ENCODE assay signal across 10 cellular contexts in genomic region chr18:12597775-12598174, GRCh38.
A peak's percentile ranks its signal among the peaks of the same experiment; 100 is the strongest.
DNase-seq lines count a peak whose midpoint lies in the region; ATAC-seq and TF ChIP-seq lines count a peak whose summit lies in the region.
"Had no signal": no experiment of that assay in that cellular context is flagged by ENCODE, and none has a peak within 500 bp of the region (broad histone marks: within the 10 kb centered on the region; RNA-seq: fewer than 3 reads in every experiment).

No MANE protein-coding gene starts in this region.

- no peak overlapping the region for H3K56ac ChIP-seq in H9 (ENCODE audit: insufficient read length, low read depth, low read length)

- no peak overlapping the region for H3K4me3 ChIP-seq in esophagus squamous epithelium
- no peak overlapping the region for H3K4me3 ChIP-seq in HAP-1
- H3K4me3 ChIP-seq: esophagus muscularis mucosa had no signal

- peaks cover 2% of the 10 kb centered on the region for H3K79me1 ChIP-seq in H9 (ENCODE audit: insufficient read depth, low read depth, low read length, poor library complexity, severe bottlenecking)

- no peak overlapping the region for H2BK15ac ChIP-seq in H9 (ENCODE audit: low read depth, low read length)

- no peaks in the 10 kb centered on the region for H3K27me3 ChIP-seq in H9 (ENCODE audit: insufficient read depth, low read length)
- H3K27me3 ChIP-seq in esophagus squamous epithelium: no peaks in the 10 kb centered on the region
- no peaks in the 10 kb centered on the region for H3K27me3 ChIP-seq in HAP-1 (ENCODE audit: low read depth)
- H3K27me3 ChIP-seq: esophagus muscularis mucosa had no signal

- no peak overlapping the region for H4K91ac ChIP-seq in H9 (ENCODE audit: insufficient read length, low read depth, low read length)

- no peak overlapping the region for H2AFZ ChIP-seq in H9 (ENCODE audit: low read length)

- no peaks in the 10 kb centered on the region for H3K23me2 ChIP-seq in H9 (ENCODE audit: insufficient read length, low read depth, low read length, poor library complexity, severe bottlenecking)

- no peak for TF ChIP-seq POLR2A in esophagus squamous epithelium (IDR thresholded peaks at IDR 0.05)

- H2BK120ac ChIP-seq in H9 (ENCODE audit: low read depth, low read length, poor library complexity, severe bottlenecking): no peak overlapping the region

- no peak for TF ChIP-seq CTCF in H9 (conservative IDR thresholded peaks at IDR 0.05)
- TF ChIP-seq CTCF in esophagus squamous epithelium (IDR thresholded peaks at IDR 0.05): no peak

- no peak overlapping the region for H3K23ac ChIP-seq in H9 (ENCODE audit: insufficient read length, low read depth, low read length)

- no peak overlapping the region for H2BK5ac ChIP-seq in H9 (ENCODE audit: insufficient read length, low read length)

- H3K18ac ChIP-seq in H9 (ENCODE audit: insufficient read length, low read depth, low read length): no peak overlapping the region

- H3K9me3 Mint-ChIP-seq in H9: no peaks in the 10 kb centered on the region

- intact Hi-C loops in esophagus squamous epithelium (cut with DNase I): no loop called here

- no peak overlapping the region for H2BK12ac ChIP-seq in H9 (ENCODE audit: insufficient read length, low read depth, low read length)

- H3K36me3 ChIP-seq in esophagus squamous epithelium: no peaks in the 10 kb centered on the region
- no peaks in the 10 kb centered on the region for H3K36me3 ChIP-seq in HAP-1 (replicated peaks)
- H3K36me3 ChIP-seq: esophagus muscularis mucosa had no signal

- H3K9ac ChIP-seq in H9 (ENCODE audit: extremely low read depth, insufficient read length, low read length): peak overlapping the region; percentile 11

- H3K4me1 ChIP-seq in H9 (ENCODE audit: insufficient read depth, low read length): no peaks in the 10 kb centered on the region; the same call in 1 of the 2 replicates
- peaks cover 0 to 6% (median 0%) of the 10 kb centered on the region in 3 donors for H3K4me1 ChIP-seq in esophagus squamous epithelium
- H3K4me1 ChIP-seq in HAP-1: no peaks in the 10 kb centered on the region

- no peak overlapping the region for H4K5ac ChIP-seq in H9 (ENCODE audit: insufficient read length, low read depth, low read length)

- H3T11ph ChIP-seq in H9 (ENCODE audit: low read length): no peak overlapping the region

- H2BK20ac ChIP-seq in H9 (ENCODE audit: low read depth, low read length, poor library complexity, severe bottlenecking): no peak overlapping the region

- no peaks in the 10 kb centered on the region for H4K20me1 ChIP-seq in H9 (ENCODE audit: control insufficient read depth, insufficient read depth, insufficient read length)

- no peak overlapping the region for H3K4ac ChIP-seq in H9 (ENCODE audit: low read depth, low read length)

- H2AK5ac ChIP-seq in H9 (ENCODE audit: insufficient read length, low read length): no peak overlapping the region

- H3K9me3 ChIP-seq in H9 (ENCODE audit: control insufficient read depth, low read depth, low read length): no peaks in the 10 kb centered on the region
- no peaks in the 10 kb centered on the region for H3K9me3 ChIP-seq in T-helper 17 cell (ENCODE audit: control insufficient read depth, low read length, poor library complexity, severe bottlenecking)
- H3K9me3 ChIP-seq in esophagus squamous epithelium: no peaks in the 10 kb centered on the region
- no peaks in the 10 kb centered on the region for H3K9me3 ChIP-seq in HAP-1
- H3K9me3 ChIP-seq: esophagus muscularis mucosa had no signal

- H3K27ac Mint-ChIP-seq in H9: peak overlapping the region in 2 of 3 experiments; percentile 27 to 69; a peak in 2 of 7 replicates
- H3K27ac Mint-ChIP-seq in T-helper 17 cell: peak overlapping the region; percentile 24

- H3K4me1 Mint-ChIP-seq in H9 (peaks cover 15 to 19% of the 10 kb centered on the region in 2 experiments), T-helper 17 cell (peaks cover 9% of the 10 kb centered on the region)

- no peaks in the 10 kb centered on the region for H3K27me3 Mint-ChIP-seq in H9 (ENCODE audit: low read depth)
- H3K27me3 Mint-ChIP-seq in T-helper 17 cell: no peaks in the 10 kb centered on the region

- H3K36me3 Mint-ChIP-seq in H9 (ENCODE audit: insufficient read depth in 1 of 3, low read depth in 3 of 3) (no peaks in the 10 kb centered on the region), T-helper 17 cell (ENCODE audit: low read depth) (no peaks in the 10 kb centered on the region)

- no peak overlapping the region for H3K14ac ChIP-seq in H9 (ENCODE audit: insufficient read depth, low read length)

- no peak overlapping the region for H4K8ac ChIP-seq in H9 (replicated peaks; ENCODE audit: insufficient read length, low read depth, low read length)

- WGBS in H9 (ENCODE audit: extremely low coverage, insufficient read length, low lambda C conversion rate): no CpG with 5 or more reads among the region's 5 CpGs
- WGBS in esophagus squamous epithelium, 2 donors: 46 to 60% methylated on average over 5 of the region's 5 CpGs

- H3K27ac ChIP-seq in H9 (ENCODE audit: insufficient read length, low read depth, low read length) (no peak overlapping the region), esophagus squamous epithelium (no peak overlapping the region)
- H3K27ac ChIP-seq: esophagus muscularis mucosa had no signal

- DNase-seq in H9: no peak
- no peak for DNase-seq in T-helper 17 cell
- peak; percentile 88 for DNase-seq in glomerular visceral epithelial cell (ENCODE audit: extremely low spot score)
- peak; percentile 90 for DNase-seq in renal cortical epithelial cell (ENCODE audit: low read depth)
- DNase-seq in esophagus squamous epithelium (lab: John Stamatoyannopoulos, UW): no peak
- DNase-seq in NCI-H748 (lab: John Stamatoyannopoulos, UW; ENCODE audit: unreplicated experiment): no peak
- no peak for DNase-seq in HAP-1 (ENCODE audit: low spot score in 2 of 2)
- DNase-seq: activated CD8-positive, alpha-beta memory T cell treated with anti-CD3 and anti-CD28 coated beads for 24 hours; NCI-H524 had no signal

- H3K4me3 Mint-ChIP-seq in H9: no peak overlapping the region
- H3K4me3 Mint-ChIP-seq in T-helper 17 cell: no peak overlapping the region

- in situ Hi-C loops in HAP-1 (cut with MboI; ENCODE audit: low sequenced_read_pairs): no loop called here

- no peak for ATAC-seq in T-helper 17 cell

- H3K79me2 ChIP-seq in H9 (ENCODE audit: insufficient read depth, low read length): no peaks in the 10 kb centered on the region

- H3K4me2 ChIP-seq in H9 (ENCODE audit: insufficient read depth, insufficient read length, low read length): no peak overlapping the region

Comparison
In these comparisons a context has a peak if more than half of its experiments do, and no peak if none do; other contexts are left out.
1. DNase-seq: peak in glomerular visceral epithelial cell (single experiment) and renal cortical epithelial cell (single experiment); none in H9 (single experiment), T-helper 17 cell (0 of 3), esophagus squamous epithelium (single experiment), NCI-H748 (single experiment) and HAP-1 (0 of 2).